ENCODE assay signal across 8 cellular contexts in genomic region chr2:68594674-68595492, GRCh38. TPM values are rescaled to one million over a fixed set of nuclear protein-coding genes. Genes with fewer than 3 reads are reported as not detected.
DNase-seq lines count a peak whose midpoint lies in the region; ATAC-seq and TF ChIP-seq lines count a peak whose summit lies in the region.

No MANE protein-coding gene starts in this region.

- no peaks in the 10 kb centered on the region for H3K36me3 Mint-ChIP-seq in osteocyte (ENCODE audit: unreplicated experiment)

- H2AFZ ChIP-seq in GM23248 (peak overlapping the region; percentile 44), fibroblast of lung (ENCODE audit: low read length) (peak overlapping the region; percentile 15)

- ATAC-seq in sciatic nerve, result no peak

- peak overlapping the region; percentile 23; the same call in 1 of the 2 replicates for H3K4me2 ChIP-seq in DOHH2 (ENCODE audit: low read length)
- H3K4me2 ChIP-seq in GM23248 (ENCODE audit: unreplicated experiment), result no peak overlapping the region
- H3K4me2 ChIP-seq in fibroblast of lung (ENCODE audit: extremely low read depth, insufficient read depth, low read length), result peak overlapping the region; percentile 25

- H3K9me2 ChIP-seq in DOHH2 (replicated peaks; ENCODE audit: control insufficient read depth, low read length) (no peaks in the 10 kb centered on the region), GM23248 (ENCODE audit: insufficient read depth) (no peaks in the 10 kb centered on the region)

- no peak overlapping the region for H3K9ac ChIP-seq in GM23248
- no peak overlapping the region for H3K9ac ChIP-seq in fibroblast of lung (ENCODE audit: insufficient read depth, low read length)

- H3K36me3 ChIP-seq in DOHH2 (ENCODE audit: control insufficient read depth, low read length) (no peaks in the 10 kb centered on the region), GM23248 (ENCODE audit: low read depth) (no peaks in the 10 kb centered on the region), fibroblast of lung (ENCODE audit: control insufficient read depth, insufficient read depth, low read length) (no peaks in the 10 kb centered on the region)

- H3K27me3 Mint-ChIP-seq in osteocyte (ENCODE audit: unreplicated experiment), result no peaks in the 10 kb centered on the region

- H3K4me1 ChIP-seq in DOHH2 (ENCODE audit: control insufficient read depth, low read length) (peaks cover 12% of the 10 kb centered on the region), GM23248 (ENCODE audit: insufficient read depth) (no peaks in the 10 kb centered on the region), fibroblast of lung (ENCODE audit: control insufficient read depth, extremely low read depth, insufficient read depth, low read length) (no peaks in the 10 kb centered on the region)

- peaks cover 6% of the 10 kb centered on the region for H3K9me3 Mint-ChIP-seq in osteocyte (ENCODE audit: unreplicated experiment)

- H4K20me1 ChIP-seq in DOHH2 (ENCODE audit: control insufficient read depth, insufficient read depth, low read depth, low read length), result no peaks in the 10 kb centered on the region
- H4K20me1 ChIP-seq in GM23248 (ENCODE audit: insufficient read depth), result no peaks in the 10 kb centered on the region
- H4K20me1 ChIP-seq in fibroblast of lung (ENCODE audit: control insufficient read depth, extremely low read depth, insufficient read depth, low read length), result no peaks in the 10 kb centered on the region

- no peak overlapping the region for H3K4me3 ChIP-seq in DOHH2 (ENCODE audit: low read length)
- no peak overlapping the region for H3K4me3 ChIP-seq in GM23248
- no peak overlapping the region for H3K4me3 ChIP-seq in fibroblast of lung (replicated peaks in 1 of 4; ENCODE audit: control extremely low read depth in 1 of 4, insufficient read depth in 1 of 4, low read depth in 3 of 4, low read length in 4 of 4)

- no peaks in the 10 kb centered on the region for H3K9me3 ChIP-seq in DOHH2 (ENCODE audit: control insufficient read depth, insufficient read depth, low read length)
- no peaks in the 10 kb centered on the region for H3K9me3 ChIP-seq in GM23248 (ENCODE audit: low read depth)
- H3K9me3 ChIP-seq in fibroblast of lung (ENCODE audit: control insufficient read depth, insufficient read depth, low read depth, low read length), result no peaks in the 10 kb centered on the region

- TF ChIP-seq CTCF in DOHH2 (IDR thresholded peaks at IDR 0.05; ENCODE audit: low read depth, low read length, poor library complexity, severe bottlenecking), result peak; percentile 96
- peak; percentile 92 to 95 for TF ChIP-seq CTCF in fibroblast of lung (conservative IDR thresholded peaks at IDR 0.05 in 1 of 2, IDR thresholded peaks at IDR 0.05 in 1 of 2; ENCODE audit: low read depth in 1 of 2, low read length in 2 of 2)
- peak; percentile 69 for TF ChIP-seq CTCF in osteocyte (IDR thresholded peaks at IDR 0.05)

- WGBS in GM23248 (ENCODE audit: low coverage in 1 of 2, low lambda C conversion rate in 2 of 2, missing lambda C conversion rate in 2 of 2), 2 experiments, result 28 to 30% methylated on average over 5 of the region's 5 CpGs

- no peaks in the 10 kb centered on the region for H3K79me2 ChIP-seq in DOHH2 (ENCODE audit: control insufficient read depth, low read length)
- H3K79me2 ChIP-seq in GM23248 (ENCODE audit: insufficient read depth), result no peaks in the 10 kb centered on the region
- H3K79me2 ChIP-seq in fibroblast of lung (ENCODE audit: control insufficient read depth, insufficient read depth, low read length), result no peaks in the 10 kb centered on the region

- H3K27me3 ChIP-seq in DOHH2 (ENCODE audit: control insufficient read depth, low read length), result no peaks in the 10 kb centered on the region
- H3K27me3 ChIP-seq in GM23248 (replicated peaks; ENCODE audit: insufficient read depth), result no peaks in the 10 kb centered on the region
- no peaks in the 10 kb centered on the region for H3K27me3 ChIP-seq in fibroblast of lung (ENCODE audit: control insufficient read depth, insufficient read depth, low read length)

- H3K4me3 Mint-ChIP-seq in osteocyte (ENCODE audit: unreplicated experiment), result no peak overlapping the region

- DNase-seq in GM23248, result peak; percentile 57
- peak; percentile 33 for DNase-seq in NCI-H748 (lab: John Stamatoyannopoulos, UW; ENCODE audit: unreplicated experiment)
- peak; percentile 21 for DNase-seq in activated CD8-positive, alpha-beta memory T cell treated with anti-CD3 and anti-CD28 coated beads, Interleukin-2, amount 50 U/mL, for 1 hour (ENCODE audit: extremely low read depth)
- DNase-seq in fibroblast of lung (ENCODE audit: low read depth in 2 of 2), result peak; percentile 16 to 54
- no peak for DNase-seq in osteocyte (ENCODE audit: extremely low spot score, unreplicated experiment)
- no peak for DNase-seq in sciatic nerve (ENCODE audit: low spot score)
- DNase-seq in NCI-H146 treated with DMSO at 0.1 percent for 48 hours (lab: John Stamatoyannopoulos, UW; ENCODE audit: unreplicated experiment), result no peak

- intact Hi-C loops in sciatic nerve (cut with DNase I), result no loop called here

- in situ Hi-C loops in GM23248 (cut with MboI), result no loop called here

- H3K27ac ChIP-seq in DOHH2 (ENCODE audit: low read depth, low read length) (no peak overlapping the region), GM23248 (no peak overlapping the region), fibroblast of lung (ENCODE audit: insufficient read depth, low read length) (no peak overlapping the region)

- H3K27ac Mint-ChIP-seq in osteocyte (ENCODE audit: unreplicated experiment), result no peak overlapping the region

- peaks cover 10% of the 10 kb centered on the region for H3K4me1 Mint-ChIP-seq in osteocyte (ENCODE audit: unreplicated experiment)

- H3F3A ChIP-seq in DOHH2 (ENCODE audit: control insufficient read depth, insufficient read depth), result no peaks in the 10 kb centered on the region
- H3F3A ChIP-seq in GM23248 (ENCODE audit: insufficient read depth), result no peaks in the 10 kb centered on the region

RNA-seq across cellular contexts. Expression of gene PROKR1, which starts 48.5 kb away (rescaled TPM):
- total RNA-seq in GM23248 (2014; rRNA removed; shearing (Covaris generic)), result 0.11 TPM in 1 of 2 replicates, not detected in the other
- polyA plus RNA-seq in GM23248 (2016; fragmentation: Nextera tagmentation; extraction: Ambion mirVana) (not detected in 2 replicates), fibroblast of lung (not detected in 2 replicates)
- total RNA-seq in fibroblast of lung (not detected in 2 replicates), osteocyte (not detected in 2 replicates), sciatic nerve (0.18 TPM)
- polyA plus RNA-seq in fibroblast of lung (2012), result not detected in 2 replicates
- not detected in 2 replicates for polyA minus RNA-seq in fibroblast of lung (ENCODE audit: low replicate concordance)

Comparison
In these comparisons a context has a peak if more than half of its experiments do, and no peak if none do; other contexts are left out.
1. DNase-seq: peak in GM23248 (single experiment), NCI-H748 (single experiment), activated CD8-positive, alpha-beta memory T cell treated with anti-CD3 and anti-CD28 coated beads, Interleukin-2, amount 50 U/mL, for 1 hour (single experiment) and fibroblast of lung (2 of 2); none in osteocyte (single experiment), sciatic nerve (single experiment) and NCI-H146 treated with DMSO at 0.1 percent for 48 hours (single experiment).
2. Peak in every context shown above with its lines, with median percentiles within 50 percentile points of each other: CTCF ChIP-seq.